1 cellular context compared by ENCODE assay signal in genomic region chr3:177478170-177478859, GRCh38.
TF ChIP-seq lines count a peak whose summit lies in the region.

No MANE protein-coding gene starts in this region.

TF ChIP-seq in A549, 52 proteins besides CTCF, POLR2A, EP300 and RAD21 (continued from another document):
- TF ChIP-seq, protein P1, sequence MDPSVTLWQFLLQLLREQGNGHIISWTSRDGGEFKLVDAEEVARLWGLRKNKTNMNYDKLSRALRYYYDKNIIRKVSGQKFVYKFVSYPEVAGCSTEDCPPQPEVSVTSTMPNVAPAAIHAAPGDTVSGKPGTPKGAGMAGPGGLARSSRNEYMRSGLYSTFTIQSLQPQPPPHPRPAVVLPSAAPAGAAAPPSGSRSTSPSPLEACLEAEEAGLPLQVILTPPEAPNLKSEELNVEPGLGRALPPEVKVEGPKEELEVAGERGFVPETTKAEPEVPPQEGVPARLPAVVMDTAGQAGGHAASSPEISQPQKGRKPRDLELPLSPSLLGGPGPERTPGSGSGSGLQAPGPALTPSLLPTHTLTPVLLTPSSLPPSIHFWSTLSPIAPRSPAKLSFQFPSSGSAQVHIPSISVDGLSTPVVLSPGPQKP (IDR thresholded peaks at IDR 0.05; ENCODE audit: low read depth, low read length) = no peak
- TF ChIP-seq RARB (CRISPR knock-in tag; IDR thresholded peaks at IDR 0.05) = no peak
- TF ChIP-seq EHF (CRISPR knock-in tag; IDR thresholded peaks at IDR 0.05) = no peak
- no peak for TF ChIP-seq CBX2 (IDR thresholded peaks at IDR 0.05; ENCODE audit: borderline replicate concordance, low read depth)
- peak; percentile 86 for TF ChIP-seq GATA3 (IDR thresholded peaks at IDR 0.05; ENCODE audit: borderline replicate concordance)
- TF ChIP-seq RFX5 (IDR thresholded peaks at IDR 0.05) = no peak
- TF ChIP-seq, protein P2, sequence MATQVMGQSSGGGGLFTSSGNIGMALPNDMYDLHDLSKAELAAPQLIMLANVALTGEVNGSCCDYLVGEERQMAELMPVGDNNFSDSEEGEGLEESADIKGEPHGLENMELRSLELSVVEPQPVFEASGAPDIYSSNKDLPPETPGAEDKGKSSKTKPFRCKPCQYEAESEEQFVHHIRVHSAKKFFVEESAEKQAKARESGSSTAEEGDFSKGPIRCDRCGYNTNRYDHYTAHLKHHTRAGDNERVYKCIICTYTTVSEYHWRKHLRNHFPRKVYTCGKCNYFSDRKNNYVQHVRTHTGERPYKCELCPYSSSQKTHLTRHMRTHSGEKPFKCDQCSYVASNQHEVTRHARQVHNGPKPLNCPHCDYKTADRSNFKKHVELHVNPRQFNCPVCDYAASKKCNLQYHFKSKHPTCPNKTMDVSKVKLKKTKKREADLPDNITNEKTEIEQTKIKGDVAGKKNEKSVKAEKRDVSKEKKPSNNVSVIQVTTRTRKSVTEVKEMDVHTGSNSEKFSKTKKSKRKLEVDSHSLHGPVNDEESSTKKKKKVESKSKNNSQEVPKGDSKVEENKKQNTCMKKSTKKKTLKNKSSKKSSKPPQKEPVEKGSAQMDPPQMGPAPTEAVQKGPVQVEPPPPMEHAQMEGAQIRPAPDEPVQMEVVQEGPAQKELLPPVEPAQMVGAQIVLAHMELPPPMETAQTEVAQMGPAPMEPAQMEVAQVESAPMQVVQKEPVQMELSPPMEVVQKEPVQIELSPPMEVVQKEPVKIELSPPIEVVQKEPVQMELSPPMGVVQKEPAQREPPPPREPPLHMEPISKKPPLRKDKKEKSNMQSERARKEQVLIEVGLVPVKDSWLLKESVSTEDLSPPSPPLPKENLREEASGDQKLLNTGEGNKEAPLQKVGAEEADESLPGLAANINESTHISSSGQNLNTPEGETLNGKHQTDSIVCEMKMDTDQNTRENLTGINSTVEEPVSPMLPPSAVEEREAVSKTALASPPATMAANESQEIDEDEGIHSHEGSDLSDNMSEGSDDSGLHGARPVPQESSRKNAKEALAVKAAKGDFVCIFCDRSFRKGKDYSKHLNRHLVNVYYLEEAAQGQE (IDR thresholded peaks at IDR 0.05) = no peak
- TF ChIP-seq FOSL2 (IDR thresholded peaks at IDR 0.05) = no peak
- peak; percentile 74 for TF ChIP-seq FOSL2 (CRISPR knock-in tag; IDR thresholded peaks at IDR 0.05)
- no peak for TF ChIP-seq RCOR1 (IDR thresholded peaks at IDR 0.05; ENCODE audit: low read depth, low read length)
- peak; percentile 40 for TF ChIP-seq MAX (IDR thresholded peaks at IDR 0.05)
- TF ChIP-seq, protein P3, sequence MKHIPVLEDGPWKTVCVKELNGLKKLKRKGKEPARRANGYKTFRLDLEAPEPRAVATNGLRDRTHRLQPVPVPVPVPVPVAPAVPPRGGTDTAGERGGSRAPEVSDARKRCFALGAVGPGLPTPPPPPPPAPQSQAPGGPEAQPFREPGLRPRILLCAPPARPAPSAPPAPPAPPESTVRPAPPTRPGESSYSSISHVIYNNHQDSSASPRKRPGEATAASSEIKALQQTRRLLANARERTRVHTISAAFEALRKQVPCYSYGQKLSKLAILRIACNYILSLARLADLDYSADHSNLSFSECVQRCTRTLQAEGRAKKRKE (CRISPR knock-in tag; IDR thresholded peaks at IDR 0.05; ENCODE audit: low read depth) = no peak
- TF ChIP-seq TP53 (CRISPR knock-in tag; IDR thresholded peaks at IDR 0.05) = no peak
- no peak for TF ChIP-seq FOXS1 (CRISPR knock-in tag; IDR thresholded peaks at IDR 0.05)
- TF ChIP-seq MAFK (IDR thresholded peaks at IDR 0.05; ENCODE audit: partially characterized antibody) = peak; percentile 3
- no peak for TF ChIP-seq CHD2 (IDR thresholded peaks at IDR 0.05; ENCODE audit: low read length, partially characterized antibody)
- TF ChIP-seq KDM5A (IDR thresholded peaks at IDR 0.05) = no peak
- no peak for TF ChIP-seq SREBF2 (IDR thresholded peaks at IDR 0.05)
- peak; percentile 56 to 63; a peak in 2 of 5 replicates for TF ChIP-seq JUN (IDR thresholded peaks at IDR 0.05)
- no peak for TF ChIP-seq HOXB5 (CRISPR knock-in tag; IDR thresholded peaks at IDR 0.05)
- TF ChIP-seq KDM1A (IDR thresholded peaks at IDR 0.05; ENCODE audit: low read depth) = no peak
- no peak for TF ChIP-seq NR3C1 (IDR thresholded peaks at IDR 0.05)
- no peak for TF ChIP-seq PBX3 (IDR thresholded peaks at IDR 0.05)
- TF ChIP-seq ESRRA (IDR thresholded peaks at IDR 0.05; ENCODE audit: borderline replicate concordance, low read length) = no peak
- no peak for TF ChIP-seq HOXB13 (CRISPR knock-in tag; IDR thresholded peaks at IDR 0.05; ENCODE audit: low read depth)
- no peak for TF ChIP-seq ZFP36 (IDR thresholded peaks at IDR 0.05; ENCODE audit: borderline replicate concordance, partially characterized antibody)
- peak; percentile 52 to 85; a peak in 3 of 4 replicates for TF ChIP-seq CEBPB (IDR thresholded peaks at IDR 0.05)
- TF ChIP-seq ZC3H11A (IDR thresholded peaks at IDR 0.05) = no peak
